In genomic region chr7:129664029-129665012, GRCh38 we compare ENCODE assay signal across 8 cellular contexts. TPM values are rescaled to one million over a fixed set of nuclear protein-coding genes. Genes with fewer than 3 reads are reported as not detected.
DNase-seq lines count a peak whose midpoint lies in the region; ATAC-seq, FAIRE-seq and TF ChIP-seq lines count a peak whose summit lies in the region.

No MANE protein-coding gene starts in this region.

- H3K9me1 ChIP-seq in endothelial cell of umbilical vein (replicated peaks; ENCODE audit: control insufficient read depth, extremely low read depth, insufficient read depth, low read length) = no peaks in the 10 kb centered on the region

- CTCF ChIA-PET in endothelial cell of umbilical vein (lab: Charles Lee) = interaction anchor here (0.7 to 2.8 kb wide), 6 partner anchors 51 to 349 kb away, joined by 4 to 54 read pairs (median 8); no protein-coding TSS in a partner anchor

- H3K27ac ChIP-seq in KMS-11 (no peak overlapping the region), Peyer's patch (no peak overlapping the region), endothelial cell of umbilical vein (ENCODE audit: insufficient read depth, low read depth, low read length) (no peak overlapping the region), neural progenitor cell (no peak overlapping the region)

- TF ChIP-seq POLR2A in Peyer's patch (IDR thresholded peaks at IDR 0.05) = no peak
- TF ChIP-seq POLR2A in endothelial cell of umbilical vein (IDR thresholded peaks at IDR 0.05; ENCODE audit: low read depth, low read length) = no peak

- H3F3A ChIP-seq in neural progenitor cell (ENCODE audit: low read depth) = peaks cover 5% of the 10 kb centered on the region

- H3K4me3 ChIP-seq in KMS-11 (IDR thresholded peaks at IDR 0.05; ENCODE audit: insufficient read depth, low read depth, low read length) (no peak overlapping the region), Peyer's patch (no peak overlapping the region), endothelial cell of umbilical vein (replicated peaks in 1 of 3; ENCODE audit: insufficient read depth in 1 of 3, low read depth in 1 of 3, low read length in 3 of 3) (no peak overlapping the region), neural progenitor cell (no peak overlapping the region)

- peak; percentile 92 for TF ChIP-seq CTCF in KMS-11 (conservative IDR thresholded peaks at IDR 0.05; ENCODE audit: low read depth, low read length)
- peak in 5 of 6 experiments; percentile 4 to 65 (median 59) for TF ChIP-seq CTCF in Peyer's patch (IDR thresholded peaks at IDR 0.05)
- TF ChIP-seq CTCF in endothelial cell of umbilical vein (IDR thresholded peaks at IDR 0.05; ENCODE audit: extremely low read depth in 1 of 2, insufficient read depth in 1 of 2, low read depth in 1 of 2, low read length in 2 of 2) = peak; percentile 33 to 43
- peak; percentile 55 for TF ChIP-seq CTCF in neural progenitor cell (IDR thresholded peaks at IDR 0.05)

- H3K4me1 Mint-ChIP-seq in neural progenitor cell = no peaks in the 10 kb centered on the region

- POLR2A ChIA-PET in endothelial cell of umbilical vein (lab: Charles Lee) = no interaction called here

- H3K79me2 ChIP-seq in KMS-11 (ENCODE audit: insufficient read depth, low read depth) (no peaks in the 10 kb centered on the region), endothelial cell of umbilical vein (ENCODE audit: control insufficient read depth, insufficient read depth, low read length) (peaks cover 4% of the 10 kb centered on the region), neural progenitor cell (ENCODE audit: low read depth) (peaks cover 24% of the 10 kb centered on the region)

- H4K20me1 ChIP-seq in KMS-11 (ENCODE audit: insufficient read depth) (no peaks in the 10 kb centered on the region), endothelial cell of umbilical vein (replicated peaks; ENCODE audit: control insufficient read depth, extremely low read depth, insufficient read depth, low read length) (no peaks in the 10 kb centered on the region), neural progenitor cell (ENCODE audit: low read depth) (no peaks in the 10 kb centered on the region)

- no peak for ATAC-seq in HG02642 (IDR thresholded peaks at IDR 0.05; ENCODE audit: poor library complexity, unreplicated experiment)
- no peak for ATAC-seq in GM21786 (IDR thresholded peaks at IDR 0.05; ENCODE audit: unreplicated experiment)
- no peak for ATAC-seq in GM18511 (IDR thresholded peaks at IDR 0.05; ENCODE audit: unreplicated experiment)

- H3K27me3 ChIP-seq in KMS-11 (ENCODE audit: insufficient read depth, low read depth) (no peaks in the 10 kb centered on the region), Peyer's patch (no peaks in the 10 kb centered on the region), endothelial cell of umbilical vein (ENCODE audit: control insufficient read depth in 2 of 2, insufficient read depth in 2 of 2, low read length in 2 of 2) (no peaks in the 10 kb centered on the region), neural progenitor cell (no peaks in the 10 kb centered on the region)

- peak; percentile 73 for DNase-seq in Daoy (ENCODE audit: low read depth)
- DNase-seq in Peyer's patch = no peak
- peak; percentile 75 for DNase-seq in endothelial cell of umbilical vein (ENCODE audit: low read depth, low spot score)
- peak; percentile 27 for DNase-seq in neural progenitor cell (ENCODE audit: low spot score)

- H3K4me3 Mint-ChIP-seq in neural progenitor cell = no peak overlapping the region

- H3K9ac ChIP-seq in KMS-11 (no peak overlapping the region), endothelial cell of umbilical vein (replicated peaks; ENCODE audit: extremely low read depth, insufficient read depth, low read length) (no peak overlapping the region), neural progenitor cell (no peak overlapping the region)

- no peak overlapping the region for H2AFZ ChIP-seq in KMS-11 (ENCODE audit: low read depth)
- no peak overlapping the region for H2AFZ ChIP-seq in endothelial cell of umbilical vein (ENCODE audit: low read depth, low read length)
- no peak overlapping the region for H2AFZ ChIP-seq in neural progenitor cell (replicated peaks)

- H3K27ac Mint-ChIP-seq in neural progenitor cell = no peak overlapping the region

- peaks cover 36% of the 10 kb centered on the region for H3K36me3 Mint-ChIP-seq in neural progenitor cell

- dilution Hi-C loops in endothelial cell of umbilical vein (cut with MboI; ENCODE audit: extremely low pct_ligation_motif_present, low sequenced_read_pairs) = no loop called here

- intact Hi-C loops in endothelial cell of umbilical vein (cut with micrococcal nuclease) = loop anchor here (1.0 kb wide), 2 partner anchors 161 to 346 kb away; no protein-coding TSS in a partner anchor

- no TSS peak for BruUV-seq in endothelial cell of umbilical vein (replicated peaks; lab: Mats Ljungman, UMichigan)

- H3K36me3 ChIP-seq in KMS-11 (ENCODE audit: insufficient read depth) (no peaks in the 10 kb centered on the region), Peyer's patch (peaks cover 0 to 31% (median 0%) of the 10 kb centered on the region in 3 donors), endothelial cell of umbilical vein (ENCODE audit: control insufficient read depth in 2 of 2, extremely low read depth in 1 of 2, insufficient read depth in 2 of 2, low read length in 2 of 2) (peaks cover 3 to 6% of the 10 kb centered on the region in 2 experiments), neural progenitor cell (peaks cover 23% of the 10 kb centered on the region)

- H3K4me2 ChIP-seq in KMS-11 = no peak overlapping the region
- H3K4me2 ChIP-seq in endothelial cell of umbilical vein (ENCODE audit: insufficient read depth, low read length) = no peak overlapping the region
- H3K4me2 ChIP-seq in neural progenitor cell = no peak overlapping the region

- H3K27me3 Mint-ChIP-seq in neural progenitor cell (ENCODE audit: insufficient read depth, low read depth) = no peaks in the 10 kb centered on the region

- H3K9me3 Mint-ChIP-seq in neural progenitor cell = peaks cover 30% of the 10 kb centered on the region

- peaks cover 10% of the 10 kb centered on the region for H3K4me1 ChIP-seq in KMS-11 (ENCODE audit: low read depth, poor library complexity, severe bottlenecking)
- H3K4me1 ChIP-seq in Peyer's patch = no peaks in the 10 kb centered on the region
- peaks cover 7% of the 10 kb centered on the region for H3K4me1 ChIP-seq in endothelial cell of umbilical vein (ENCODE audit: control insufficient read depth, extremely low read depth, insufficient read depth, low read length)
- H3K4me1 ChIP-seq in neural progenitor cell = peaks cover 4% of the 10 kb centered on the region

- H3K9me3 ChIP-seq in Peyer's patch (peaks cover 0 to 7% (median 2%) of the 10 kb centered on the region in 4 donors), endothelial cell of umbilical vein (replicated peaks; ENCODE audit: control insufficient read depth, insufficient read depth, low read length) (peaks cover 2% of the 10 kb centered on the region), neural progenitor cell (ENCODE audit: low read depth) (peaks cover 20% of the 10 kb centered on the region)

- peak; percentile 65 for FAIRE-seq in endothelial cell of umbilical vein (lab: Jason Lieb, UNC)

TF ChIP-seq in endothelial cell of umbilical vein, 7 proteins besides CTCF, POLR2A, EP300 and RAD21:
- no peak for TF ChIP-seq FOS (IDR thresholded peaks at IDR 0.05; ENCODE audit: borderline replicate concordance, insufficient read depth, low read length)

RNA-seq across cellular contexts. Expression of gene NRF1, which starts 52.8 kb away (rescaled TPM):
- total RNA-seq in Daoy (2014; rRNA removed; shearing (Covaris generic)) = 10.7 and 15.7 TPM in 2 replicates
- total RNA-seq in Peyer's patch (10 to 100 TPM; 11.2 to 27.2 (median 16.5) TPM), endothelial cell of umbilical vein (17.4 and 20.3 TPM in 2 replicates), neural progenitor cell (ENCODE audit: low replicate concordance) (22.9 and 24.3 TPM in 2 replicates)
- polyA plus RNA-seq in endothelial cell of umbilical vein = 12.3 and 14.6 TPM in 2 replicates
- 10.7 and 11.5 TPM in 2 replicates for polyA plus RNA-seq in endothelial cell of umbilical vein (2011; cell fraction: cytosol; rRNA removed)
- 33.9 and 34.1 TPM in 2 replicates for polyA plus RNA-seq in endothelial cell of umbilical vein (2011; cell fraction: nucleus; rRNA removed)
- 8.0 and 10.5 TPM in 2 replicates for polyA plus RNA-seq in endothelial cell of umbilical vein (2012)
- polyA minus RNA-seq in endothelial cell of umbilical vein = 47.2 and 53.1 TPM in 2 replicates
- polyA minus RNA-seq in endothelial cell of umbilical vein (2011; cell fraction: cytosol; rRNA and poly(A)+ RNA removed) = 17.7 TPM
- polyA minus RNA-seq in endothelial cell of umbilical vein (2011; cell fraction: nucleus; rRNA and poly(A)+ RNA removed) = 37.5 and 63.6 TPM in 2 replicates

Comparison
In these comparisons a context has a peak if more than half of its experiments do, and no peak if none do; other contexts are left out.
1. DNase-seq: peak in Daoy (single experiment), endothelial cell of umbilical vein (single experiment) and neural progenitor cell (single experiment); none in Peyer's patch (0 of 3).
2. CTCF ChIP-seq: peak in every context shown above with its lines; median percentile 92 in KMS-11; 59 in Peyer's patch; 55 in neural progenitor cell; 38 in endothelial cell of umbilical vein.